8 cellular contexts compared by ENCODE assay signal in the genomic region with DNA sequence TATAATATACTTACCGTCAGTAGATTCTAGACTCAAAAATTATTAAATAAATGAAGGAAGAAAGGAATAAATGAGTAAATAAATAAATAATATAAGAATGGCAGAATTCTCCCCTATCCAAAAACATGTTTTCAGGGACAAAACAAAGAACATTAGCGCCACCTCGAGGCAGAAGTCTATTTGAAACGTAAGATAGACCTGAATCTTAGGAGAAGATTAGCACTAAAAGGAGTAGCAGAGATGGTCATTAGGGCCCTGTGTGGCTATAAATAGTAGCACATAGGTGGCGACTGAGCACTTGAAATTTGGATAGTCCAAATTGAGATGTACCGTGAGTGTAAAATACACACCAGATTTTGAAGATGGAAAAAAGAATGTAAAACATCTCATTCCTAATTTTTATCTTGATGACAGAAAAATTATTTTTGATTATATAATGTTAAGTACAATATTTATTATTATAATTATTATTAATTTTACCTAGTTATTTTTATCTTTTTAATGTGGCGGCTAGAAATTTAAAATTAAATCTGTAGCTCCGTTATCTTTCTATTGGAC. TPM values are rescaled to one million over a fixed set of nuclear protein-coding genes. Genes with fewer than 3 reads are reported as not detected.
A peak's percentile ranks its signal among the peaks of the same experiment; 100 is the strongest.
DNase-seq lines count a peak whose midpoint lies in the region; ATAC-seq, FAIRE-seq and TF ChIP-seq lines count a peak whose summit lies in the region.

No MANE protein-coding gene starts in this region.

- H3K36me3 ChIP-seq in SK-N-MC (ENCODE audit: insufficient read depth, low read length), result no peaks in the 10 kb centered on the region
- no peaks in the 10 kb centered on the region for H3K36me3 ChIP-seq in GM12878 (ENCODE audit: control insufficient read depth in 2 of 2, insufficient read depth in 2 of 2, low read length in 1 of 2)

- no peaks in the 10 kb centered on the region for H3K27me3 ChIP-seq in GM12878 (replicated peaks in 1 of 2; ENCODE audit: control insufficient read depth in 2 of 2, insufficient read depth in 2 of 2, low read length in 1 of 2)

- H3K27ac ChIP-seq in SK-N-MC (no peak overlapping the region), GM12878 (ENCODE audit: control insufficient read depth, insufficient read depth) (no peak overlapping the region)

- TF ChIP-seq CTCF in GM12878 (IDR thresholded peaks at IDR 0.05 in 2 of 3, conservative IDR thresholded peaks at IDR 0.05 in 1 of 3; ENCODE audit: control insufficient read depth in 2 of 3, extremely low read depth in 1 of 3, insufficient read depth in 1 of 3, low read depth in 3 of 3, low read length in 3 of 3), result peak; percentile 38 to 45 (median 43); a peak in 4 of 6 replicates

- SMC1A ChIA-PET in GM12878 (lab: Charles Lee; ENCODE audit: uncharacterized antibody, unreplicated experiment), result interaction anchor here (0.8 to 2.8 kb wide), 3 partner anchors 10 to 351 kb away, joined by 3 to 12 read pairs (median 5); no protein-coding TSS in a partner anchor

- CTCF ChIA-PET in GM12878 (lab: Yijun Ruan, JAX), result interaction anchor here (1.1 to 4.7 kb wide), 9 partner anchors 9 to 351 kb away, joined by 3 to 19 read pairs (median 6); no protein-coding TSS in a partner anchor

- no peaks in the 10 kb centered on the region for H4K20me1 ChIP-seq in GM12878 (ENCODE audit: control insufficient read depth, insufficient read depth)

- BruUV-seq in GM12878 (replicated peaks; lab: Mats Ljungman, UMichigan), result no TSS peak

- no peak for FAIRE-seq in GM12878 (lab: Jason Lieb, UNC)

- POLR2A ChIA-PET in GM12878 (lab: Charles Lee), result interaction anchor here (0.5 kb wide), 1 partner anchor 234 kb away, joined by 3 read pairs; no protein-coding TSS in a partner anchor

- TF ChIP-seq EP300 in GM12878 (IDR thresholded peaks at IDR 0.05; ENCODE audit: borderline replicate concordance in 1 of 2, control insufficient read depth in 1 of 2, low read depth in 2 of 2, low read length in 2 of 2), result no peak

- RAD21 ChIA-PET in GM12878 (lab: Charles Lee; ENCODE audit: unreplicated experiment), result interaction anchor here (1.1 to 1.5 kb wide), 2 partner anchors 9 to 25 kb away, joined by 3 to 4 read pairs; no protein-coding TSS in a partner anchor

- DNase-seq in Right ventricle myocardium superior, result no peak
- DNase-seq in cardiac septum (ENCODE audit: low spot score), result no peak
- DNase-seq in NCI-H1105 (lab: John Stamatoyannopoulos, UW), result peak; percentile 32
- peak; percentile 83 for DNase-seq in SK-N-MC (ENCODE audit: low read depth, low spot score)
- DNase-seq in GM12878 (ENCODE audit: low read depth, low spot score), result peak; percentile 2
- peak; percentile 54 for DNase-seq in iPS-NIHi7 (ENCODE audit: extremely low spot score)
- DNase-seq in stimulated activated CD4-positive, alpha-beta T cell treated with anti-CD3 and anti-CD28 coated beads, Interleukin-1b, Interleukin-23, amount 100 ng/mL, for 48 hours, result peak; percentile 57

- peak; percentile 76 for TF ChIP-seq RAD21 in GM12878 (IDR thresholded peaks at IDR 0.05; ENCODE audit: insufficient read depth, low read depth, low read length)

- H3K4me3 ChIP-seq in SK-N-MC, result no peak overlapping the region
- H3K4me3 ChIP-seq in GM12878, result no peak overlapping the region

- no peak overlapping the region for H3K4me2 ChIP-seq in GM12878 (ENCODE audit: control insufficient read depth, insufficient read depth)

- H2AFZ ChIP-seq in GM12878 (ENCODE audit: control insufficient read depth, low read depth, low read length), result no peak overlapping the region

- TF ChIP-seq POLR2A in GM12878 (IDR thresholded peaks at IDR 0.05; ENCODE audit: low read depth, low read length), result no peak

- intact Hi-C loops in Right ventricle myocardium superior (cut with DNase I) (loop anchor here (2.0 kb wide), 2 partner anchors 321 to 351 kb away; no protein-coding TSS in a partner anchor), cardiac septum (cut with DNase I) (loop anchor here (1.0 to 10.0 kb wide), 4 partner anchors 139 to 997 kb away; no protein-coding TSS in a partner anchor), GM12878 (cut with micrococcal nuclease; ENCODE audit: unreplicated experiment) (loop anchor here (5.0 to 10.0 kb wide), 4 partner anchors 137 to 997 kb away; no protein-coding TSS in a partner anchor)

- H3K79me2 ChIP-seq in GM12878 (ENCODE audit: control insufficient read depth, insufficient read depth, low read length), result no peaks in the 10 kb centered on the region

- WGBS in GM12878 (ENCODE audit: insufficient coverage, insufficient replicate concordance, low lambda C conversion rate, missing lambda C conversion rate), result 15% methylated on average over 8 of the region's 8 CpGs

- peak; percentile 68 for ATAC-seq in Right ventricle myocardium superior (ENCODE audit: poor library complexity)
- ATAC-seq in GM12878, result peak; percentile 64
- no peak for ATAC-seq in HG02763 (IDR thresholded peaks at IDR 0.05; ENCODE audit: unreplicated experiment)

- H3K9ac ChIP-seq in SK-N-MC (ENCODE audit: insufficient read length), result no peak overlapping the region
- H3K9ac ChIP-seq in GM12878 (ENCODE audit: control insufficient read depth, insufficient read depth, low read length), result no peak overlapping the region

- H3K9me3 ChIP-seq in SK-N-MC (ENCODE audit: low read depth, low read length) (no peaks in the 10 kb centered on the region), GM12878 (replicated peaks; ENCODE audit: control insufficient read depth, insufficient read depth, low read length) (no peaks in the 10 kb centered on the region)

- no peaks in the 10 kb centered on the region for H3K4me1 ChIP-seq in GM12878 (ENCODE audit: control insufficient read depth, insufficient read depth, low read length)

- in situ Hi-C loops in GM12878 (cut with MboI), result loop anchor here (10.0 kb wide), 2 partner anchors 357 to 997 kb away; no protein-coding TSS in a partner anchor

TF ChIP-seq in GM12878, 131 proteins besides CTCF, POLR2A, EP300 and RAD21:
- TF ChIP-seq, protein P1, sequence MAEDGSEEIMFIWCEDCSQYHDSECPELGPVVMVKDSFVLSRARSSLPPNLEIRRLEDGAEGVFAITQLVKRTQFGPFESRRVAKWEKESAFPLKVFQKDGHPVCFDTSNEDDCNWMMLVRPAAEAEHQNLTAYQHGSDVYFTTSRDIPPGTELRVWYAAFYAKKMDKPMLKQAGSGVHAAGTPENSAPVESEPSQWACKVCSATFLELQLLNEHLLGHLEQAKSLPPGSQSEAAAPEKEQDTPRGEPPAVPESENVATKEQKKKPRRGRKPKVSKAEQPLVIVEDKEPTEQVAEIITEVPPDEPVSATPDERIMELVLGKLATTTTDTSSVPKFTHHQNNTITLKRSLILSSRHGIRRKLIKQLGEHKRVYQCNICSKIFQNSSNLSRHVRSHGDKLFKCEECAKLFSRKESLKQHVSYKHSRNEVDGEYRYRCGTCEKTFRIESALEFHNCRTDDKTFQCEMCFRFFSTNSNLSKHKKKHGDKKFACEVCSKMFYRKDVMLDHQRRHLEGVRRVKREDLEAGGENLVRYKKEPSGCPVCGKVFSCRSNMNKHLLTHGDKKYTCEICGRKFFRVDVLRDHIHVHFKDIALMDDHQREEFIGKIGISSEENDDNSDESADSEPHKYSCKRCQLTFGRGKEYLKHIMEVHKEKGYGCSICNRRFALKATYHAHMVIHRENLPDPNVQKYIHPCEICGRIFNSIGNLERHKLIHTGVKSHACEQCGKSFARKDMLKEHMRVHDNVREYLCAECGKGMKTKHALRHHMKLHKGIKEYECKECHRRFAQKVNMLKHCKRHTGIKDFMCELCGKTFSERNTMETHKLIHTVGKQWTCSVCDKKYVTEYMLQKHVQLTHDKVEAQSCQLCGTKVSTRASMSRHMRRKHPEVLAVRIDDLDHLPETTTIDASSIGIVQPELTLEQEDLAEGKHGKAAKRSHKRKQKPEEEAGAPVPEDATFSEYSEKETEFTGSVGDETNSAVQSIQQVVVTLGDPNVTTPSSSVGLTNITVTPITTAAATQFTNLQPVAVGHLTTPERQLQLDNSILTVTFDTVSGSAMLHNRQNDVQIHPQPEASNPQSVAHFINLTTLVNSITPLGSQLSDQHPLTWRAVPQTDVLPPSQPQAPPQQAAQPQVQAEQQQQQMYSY (CRISPR knock-in tag; IDR thresholded peaks at IDR 0.05), result no peak
- TF ChIP-seq TCF12 (IDR thresholded peaks at IDR 0.05; ENCODE audit: low read depth, low read length) (no peak), SMC3 (IDR thresholded peaks at IDR 0.05; ENCODE audit: borderline replicate concordance, low read length) (peak; percentile 45; the same call in 1 of the 2 replicates), GATAD2B (conservative IDR thresholded peaks at IDR 0.05; ENCODE audit: low read depth) (no peak), NR2F1 (conservative IDR thresholded peaks at IDR 0.05) (no peak), SUPT20H (IDR thresholded peaks at IDR 0.05; ENCODE audit: borderline replicate concordance, control insufficient read depth, low read depth, low read length) (no peak), ZNF24 (IDR thresholded peaks at IDR 0.05) (no peak)

RNA-seq across cellular contexts. Expression of a gene that starts 24.3 kb away (rescaled TPM):
- total RNA-seq in Right ventricle myocardium superior (8.3 TPM), cardiac septum (7.3 TPM), GM12878 (2014; rRNA removed) (5.8 and 6.0 TPM in 2 replicates), GM12878 (2014; rRNA removed; fragmentation: Illumina TruSeq; extraction: Trizol) (4.7 and 6.4 TPM in 2 replicates), GM12878 (2021) (7.7 and 10.1 TPM in 2 replicates)
- total RNA-seq in GM12878 (2013; cell fraction: nucleolus; rRNA removed), result 0.39 and 0.61 TPM in 2 replicates
- polyA plus RNA-seq in GM12878 (2011; ENCODE audit: low read depth), result 3.3 TPM
- polyA plus RNA-seq in GM12878 (2011; rRNA removed) (1.6 and 2.6 TPM in 2 replicates), GM12878 (2014; fragmentation: Illumina TruSeq; extraction: Trizol) (7.4 and 7.9 TPM in 2 replicates), GM12878 (2014; fragmentation: Nextera tagmentation; extraction: Ambion mirVana) (1 to 10 TPM; 1.6 to 4.5 TPM), GM12878 (2014; rRNA removed) (5.6 and 6.4 TPM in 2 replicates), GM12878 (2016; fragmentation: Nextera tagmentation; extraction: Ambion mirVana) (10 to 100 TPM; 16.1 to 20.4 TPM)
- polyA plus RNA-seq in GM12878 (2011; cell fraction: cytosol; rRNA removed), result 1.2 and 1.7 TPM in 2 replicates
- 0.27 and 0.44 TPM in 2 replicates for polyA plus RNA-seq in GM12878 (2011; cell fraction: nucleus; rRNA removed)
- 3.8 and 4.3 TPM in 2 replicates for polyA plus RNA-seq in GM12878 (2012)
- polyA minus RNA-seq in GM12878 (2011; rRNA and poly(A)+ RNA removed), result 0.67 and 0.95 TPM in 2 replicates
- polyA minus RNA-seq in GM12878 (2011; cell fraction: cytosol; rRNA and poly(A)+ RNA removed), result 1.9 TPM in 1 of 2 replicates, not detected in the other
- 0.24 and 0.57 TPM in 2 replicates for polyA minus RNA-seq in GM12878 (2011; cell fraction: nucleus; rRNA and poly(A)+ RNA removed)

Comparison
In these comparisons a context has a peak if more than half of its experiments do, and no peak if none do; other contexts are left out.
1. DNase-seq: peak in NCI-H1105 (single experiment), SK-N-MC (single experiment), GM12878 (single experiment), iPS-NIHi7 (single experiment) and stimulated activated CD4-positive, alpha-beta T cell treated with anti-CD3 and anti-CD28 coated beads, Interleukin-1b, Interleukin-23, amount 100 ng/mL, for 48 hours (single experiment); none in Right ventricle myocardium superior (single experiment) and cardiac septum (single experiment).